In the genomic region with DNA sequence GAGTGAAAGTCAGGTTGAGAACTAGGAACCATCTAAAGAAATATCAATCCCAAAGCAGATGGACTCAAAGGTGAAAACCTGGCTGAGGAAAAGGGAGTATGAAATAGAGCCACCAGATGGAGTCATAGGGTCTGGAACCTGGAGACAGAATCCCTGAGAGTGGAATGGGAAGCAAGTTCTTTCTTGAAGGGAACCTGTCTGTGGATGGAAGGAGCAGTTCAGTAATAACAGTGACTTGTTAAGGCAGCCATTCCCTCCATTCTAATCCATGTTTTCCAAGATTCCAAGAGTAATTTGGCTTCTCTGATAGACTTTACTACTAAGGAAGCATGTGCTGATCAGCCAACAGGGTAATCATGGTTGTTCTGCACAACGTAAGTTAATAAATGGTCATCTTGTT, we compare ENCODE assay signal across 13 cellular contexts. TPM values are rescaled to one million over a fixed set of nuclear protein-coding genes. Genes with fewer than 3 reads are reported as not detected.
A peak's percentile ranks its signal among the peaks of the same experiment; 100 is the strongest.
DNase-seq lines count a peak whose midpoint lies in the region; ATAC-seq, FAIRE-seq and TF ChIP-seq lines count a peak whose summit lies in the region.
"Had no signal": no experiment of that assay in that cellular context is flagged by ENCODE, and none has a peak within 500 bp of the region (broad histone marks: within the 10 kb centered on the region; RNA-seq: fewer than 3 reads in every experiment).

No MANE protein-coding gene starts in this region.

- no peak overlapping the region for H3K27ac Mint-ChIP-seq in astrocyte (ENCODE audit: unreplicated experiment)
- H3K27ac Mint-ChIP-seq: activated CD4-positive, alpha-beta T cell treated with anti-CD3 and anti-CD28 coated beads, Interleukin-2, amount 10 ng/mL, durations not matched to agents 7 days and 5 days had no signal

- peaks cover 11% of the 10 kb centered on the region for H3K4me1 Mint-ChIP-seq in astrocyte (ENCODE audit: low read depth, unreplicated experiment)
- H3K4me1 Mint-ChIP-seq: activated CD4-positive, alpha-beta T cell treated with anti-CD3 and anti-CD28 coated beads, Interleukin-2, amount 10 ng/mL, durations not matched to agents 7 days and 5 days had no signal

- FAIRE-seq in astrocyte (lab: Jason Lieb, UNC): no peak

- H3K4me3 Mint-ChIP-seq in astrocyte (ENCODE audit: unreplicated experiment): no peak overlapping the region
- H3K4me3 Mint-ChIP-seq: activated CD4-positive, alpha-beta T cell treated with anti-CD3 and anti-CD28 coated beads, Interleukin-2, amount 10 ng/mL, durations not matched to agents 7 days and 5 days had no signal

- no peaks in the 10 kb centered on the region for H3K4me1 ChIP-seq in astrocyte (ENCODE audit: insufficient read depth, low read length)

- H3K9me3 Mint-ChIP-seq in astrocyte (ENCODE audit: unreplicated experiment): no peaks in the 10 kb centered on the region
- H3K9me3 Mint-ChIP-seq: activated CD4-positive, alpha-beta T cell treated with anti-CD3 and anti-CD28 coated beads, Interleukin-2, amount 10 ng/mL, durations not matched to agents 7 days and 5 days had no signal

- DNase-seq in AG10803 (ENCODE audit: low read depth): peak; percentile 22
- peak; percentile 17 for DNase-seq in HEK293T (ENCODE audit: extremely low spot score)
- peak; percentile 0 for DNase-seq in astrocyte (ENCODE audit: low read depth)
- DNase-seq in kidney epithelial cell (ENCODE audit: low read depth): no peak
- no peak for DNase-seq in RPMI8226
- no peak for DNase-seq in DMS153 treated with DMSO at 0.1 percent for 48 hours (lab: John Stamatoyannopoulos, UW; ENCODE audit: unreplicated experiment)
- DNase-seq: activated CD4-positive, alpha-beta T cell treated with anti-CD3 and anti-CD28 coated beads, Interleukin-2, amount 10 ng/mL, durations not matched to agents 7 days and 5 days; aorta; head of caudate nucleus; KBM-7; PC-9 had no signal

- H3K9me3 ChIP-seq in astrocyte (ENCODE audit: insufficient read depth, low read depth, low read length): no peaks in the 10 kb centered on the region

- CTCF ChIA-PET in HEK293T (lab: Yijun Ruan, JAX): no interaction called here

- H3K79me2 ChIP-seq in astrocyte (ENCODE audit: insufficient read depth, low read length): no peaks in the 10 kb centered on the region

- H3K4me2 ChIP-seq in astrocyte (ENCODE audit: low read length): no peak overlapping the region
- H3K4me2 ChIP-seq: PC-9 had no signal

- H3K36me3 ChIP-seq in astrocyte (ENCODE audit: insufficient read depth, low read length) (no peaks in the 10 kb centered on the region), kidney epithelial cell (ENCODE audit: control insufficient read depth, insufficient read depth, low read length) (no peaks in the 10 kb centered on the region)

- H2AFZ ChIP-seq in astrocyte (ENCODE audit: low read depth, low read length): no peak overlapping the region
- H2AFZ ChIP-seq: PC-9 had no signal

- H3K27me3 Mint-ChIP-seq in astrocyte (ENCODE audit: low read depth, unreplicated experiment): no peaks in the 10 kb centered on the region

- H3K27ac ChIP-seq in astrocyte (ENCODE audit: low read depth, low read length): no peak overlapping the region
- H3K27ac ChIP-seq: PC-9 had no signal

- POLR2A ChIA-PET in HEK293T (lab: Yijun Ruan, JAX): no interaction called here

- TF ChIP-seq CTCF in AG10803 (conservative IDR thresholded peaks at IDR 0.05; ENCODE audit: low read length) (peak; percentile 54), astrocyte (IDR thresholded peaks at IDR 0.05; ENCODE audit: insufficient read depth, low read depth, low read length) (peak; percentile 6), kidney epithelial cell (IDR thresholded peaks at IDR 0.05; ENCODE audit: insufficient read depth, low read length, poor library complexity, severe bottlenecking) (peak; percentile 36)

- H3K27me3 ChIP-seq in astrocyte (ENCODE audit: insufficient read depth, low read length): peaks cover 6% of the 10 kb centered on the region
- no peaks in the 10 kb centered on the region for H3K27me3 ChIP-seq in kidney epithelial cell (ENCODE audit: control insufficient read depth, insufficient read depth, low read length)

- H3K4me3 ChIP-seq in AG10803 (ENCODE audit: low read length) (no peak overlapping the region), astrocyte (ENCODE audit: insufficient read depth, low read depth, low read length) (no peak overlapping the region), kidney epithelial cell (ENCODE audit: low read depth, low read length) (no peak overlapping the region)
- H3K4me3 ChIP-seq: PC-9 had no signal

- H3K9ac ChIP-seq in astrocyte (ENCODE audit: low read length): no peak overlapping the region

- H3K36me3 Mint-ChIP-seq in astrocyte (ENCODE audit: low read depth, unreplicated experiment): no peaks in the 10 kb centered on the region

- no peaks in the 10 kb centered on the region for H4K20me1 ChIP-seq in astrocyte (ENCODE audit: insufficient read depth, low read length)

- ATAC-seq in GM21717 (IDR thresholded peaks at IDR 0.05; ENCODE audit: unreplicated experiment) (no peak), GM19467 (IDR thresholded peaks at IDR 0.05; ENCODE audit: unreplicated experiment) (no peak)

TF ChIP-seq in HEK293T, 16 proteins besides CTCF, POLR2A, EP300 and RAD21:
- TF ChIP-seq SUZ12 (IDR thresholded peaks at IDR 0.05): no peak
- no peak for TF ChIP-seq L3MBTL2 (conservative IDR thresholded peaks at IDR 0.05)
- no peak for TF ChIP-seq FOXM1 (IDR thresholded peaks at IDR 0.05; ENCODE audit: borderline replicate concordance)
- TF ChIP-seq SP1 (IDR thresholded peaks at IDR 0.05): no peak
- no peak for TF ChIP-seq BHLHE40 (IDR thresholded peaks at IDR 0.05; ENCODE audit: borderline replicate concordance)
- TF ChIP-seq ZNF384 (IDR thresholded peaks at IDR 0.05): no peak
- no peak for TF ChIP-seq NFRKB (IDR thresholded peaks at IDR 0.05)
- no peak for TF ChIP-seq HDGF (IDR thresholded peaks at IDR 0.05; ENCODE audit: borderline replicate concordance)
- no peak for TF ChIP-seq LEF1 (IDR thresholded peaks at IDR 0.05; ENCODE audit: borderline replicate concordance)
- TF ChIP-seq TARDBP (IDR thresholded peaks at IDR 0.05): no peak
- no peak for TF ChIP-seq ELF4 (IDR thresholded peaks at IDR 0.05)
- TF ChIP-seq ARNT (IDR thresholded peaks at IDR 0.05): no peak
- TF ChIP-seq FOXK2 (IDR thresholded peaks at IDR 0.05): no peak
- TF ChIP-seq, protein P1, sequence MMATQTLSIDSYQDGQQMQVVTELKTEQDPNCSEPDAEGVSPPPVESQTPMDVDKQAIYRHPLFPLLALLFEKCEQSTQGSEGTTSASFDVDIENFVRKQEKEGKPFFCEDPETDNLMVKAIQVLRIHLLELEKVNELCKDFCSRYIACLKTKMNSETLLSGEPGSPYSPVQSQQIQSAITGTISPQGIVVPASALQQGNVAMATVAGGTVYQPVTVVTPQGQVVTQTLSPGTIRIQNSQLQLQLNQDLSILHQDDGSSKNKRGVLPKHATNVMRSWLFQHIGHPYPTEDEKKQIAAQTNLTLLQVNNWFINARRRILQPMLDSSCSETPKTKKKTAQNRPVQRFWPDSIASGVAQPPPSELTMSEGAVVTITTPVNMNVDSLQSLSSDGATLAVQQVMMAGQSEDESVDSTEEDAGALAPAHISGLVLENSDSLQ (IDR thresholded peaks at IDR 0.05): no peak
- TF ChIP-seq CTBP1 (IDR thresholded peaks at IDR 0.05; ENCODE audit: borderline replicate concordance): no peak
- no peak for TF ChIP-seq FOXA1 (IDR thresholded peaks at IDR 0.05)

RNA-seq across cellular contexts. Expression of a gene that starts 22.5 kb away (rescaled TPM):
- total RNA-seq in astrocyte (not detected in 2 replicates), kidney epithelial cell (0.75 TPM in 1 of 2 replicates, not detected in the other)
- total RNA-seq: activated CD4-positive, alpha-beta T cell treated with anti-CD3 and anti-CD28 coated beads, Interleukin-2, amount 10 ng/mL, durations not matched to agents 7 days and 5 days; PC-9 had no signal

RNA-seq across cellular contexts. Expression of a gene that starts 50.2 kb away (rescaled TPM):
- total RNA-seq in astrocyte: 0.98 and 1.7 TPM in 2 replicates
- 23.8 and 29.7 TPM in 2 replicates for total RNA-seq in kidney epithelial cell
- total RNA-seq: activated CD4-positive, alpha-beta T cell treated with anti-CD3 and anti-CD28 coated beads, Interleukin-2, amount 10 ng/mL, durations not matched to agents 7 days and 5 days had no signal

Comparison
In these comparisons a context has a peak if more than half of its experiments do, and no peak if none do; other contexts are left out.
1. DNase-seq: peak in AG10803 (single experiment), HEK293T (single experiment) and astrocyte (single experiment); none in kidney epithelial cell (single experiment), RPMI8226 (single experiment) and DMS153 treated with DMSO at 0.1 percent for 48 hours (single experiment).
2. Peak in every context shown above with its lines, with median percentiles within 50 percentile points of each other: CTCF ChIP-seq.